8 cellular contexts compared by ENCODE assay signal in genomic region chr3:184227481-184227935, GRCh38. TPM values are rescaled to one million over a fixed set of nuclear protein-coding genes. Genes with fewer than 3 reads are reported as not detected.
DNase-seq lines count a peak whose midpoint lies in the region; ATAC-seq and TF ChIP-seq lines count a peak whose summit lies in the region.

No MANE protein-coding gene starts in this region.

- H3K9ac ChIP-seq in liver (ENCODE audit: low read depth in 1 of 2, low read length in 2 of 2), result no peak overlapping the region

- ATAC-seq in HG03280 (IDR thresholded peaks at IDR 0.05; ENCODE audit: unreplicated experiment) (peak; percentile 43), HG03457 (IDR thresholded peaks at IDR 0.05; ENCODE audit: unreplicated experiment) (no peak)

- H3K27me3 ChIP-seq in liver (ENCODE audit: control insufficient read depth in 4 of 4, insufficient read depth in 4 of 4, low read length in 3 of 4) (peaks cover 0 to 7% (median 3%) of the 10 kb centered on the region in 4 donors), stomach (peaks cover 16 to 67% (median 42%) of the 10 kb centered on the region in 3 donors)

- H3K9me3 ChIP-seq in liver (ENCODE audit: control insufficient read depth in 4 of 4, low read length in 3 of 4) (no peaks in the 10 kb centered on the region), stomach (no peaks in the 10 kb centered on the region)

- H3K27ac ChIP-seq in liver (ENCODE audit: low read depth in 1 of 2, low read length in 2 of 2), result no peak overlapping the region
- no peak overlapping the region for H3K27ac ChIP-seq in stomach

- TF ChIP-seq RAD21 in liver (IDR thresholded peaks at IDR 0.05), result peak; percentile 51 to 76

- H3K4me1 ChIP-seq in liver (ENCODE audit: control insufficient read depth in 4 of 4, insufficient read depth in 4 of 4, low read length in 3 of 4) (peaks cover 12 to 22% (median 15%) of the 10 kb centered on the region in 4 donors), stomach (peaks cover 19 to 29% (median 27%) of the 10 kb centered on the region in 4 donors)

- intact Hi-C loops in stomach (cut with DNase I; ENCODE audit: low total_unique reads), result no loop called here

- TF ChIP-seq CTCF in astrocyte of the cerebellum (IDR thresholded peaks at IDR 0.05; ENCODE audit: low read depth, low read length, missing control alignments), result peak; percentile 84
- peak; percentile 79 for TF ChIP-seq CTCF in liver (IDR thresholded peaks at IDR 0.05; ENCODE audit: low read depth, low read length, missing input control)
- TF ChIP-seq CTCF in stomach (IDR thresholded peaks at IDR 0.05), result peak in 5 of 7 experiments; percentile 45 to 84 (median 78)

- H3K4me3 ChIP-seq in astrocyte of the cerebellum (ENCODE audit: low read depth, low read length), result no peak overlapping the region
- H3K4me3 ChIP-seq in liver (ENCODE audit: low read depth in 1 of 3, low read length in 3 of 3), result no peak overlapping the region
- no peak overlapping the region for H3K4me3 ChIP-seq in stomach

- TF ChIP-seq POLR2A in stomach (IDR thresholded peaks at IDR 0.05), result no peak

- in situ Hi-C loops in astrocyte of the cerebellum (cut with HindIII; ENCODE audit: low sequenced_read_pairs), result loop anchor here (25.0 kb wide), 1 partner anchor 340 kb away; the partner anchor contains the start of gene PARL

- DNase-seq in DMS 273 (lab: John Stamatoyannopoulos, UW; ENCODE audit: unreplicated experiment), result peak; percentile 78
- DNase-seq in DMS 273 treated with DMSO at 0.1 percent for 48 hours (lab: John Stamatoyannopoulos, UW), result no peak
- DNase-seq in T follicular helper cell (ENCODE audit: low read depth), result peak; percentile 32
- DNase-seq in astrocyte of the cerebellum (ENCODE audit: low read depth), result no peak
- DNase-seq in stomach, result peak; percentile 36

- WGBS in liver, result 44% methylated on average over 2 of the region's 2 CpGs
- 44 to 52% (median 48%) methylated on average over 2 of the region's 2 CpGs for WGBS in stomach, 5 donors

- TF ChIP-seq EP300 in stomach (IDR thresholded peaks at IDR 0.05), result no peak

- H3K36me3 ChIP-seq in liver (ENCODE audit: control insufficient read depth in 4 of 4, insufficient read depth in 3 of 4, low read depth in 1 of 4, low read length in 3 of 4), result no peaks in the 10 kb centered on the region
- no peaks in the 10 kb centered on the region for H3K36me3 ChIP-seq in stomach

TF ChIP-seq in liver, 16 proteins besides CTCF, POLR2A, EP300 and RAD21:
- TF ChIP-seq GABPA (IDR thresholded peaks at IDR 0.05 in 1 of 2, conservative IDR thresholded peaks at IDR 0.05 in 1 of 2), result no peak
- no peak for TF ChIP-seq FOXA1 (IDR thresholded peaks at IDR 0.05)
- no peak for TF ChIP-seq NR2F2 (IDR thresholded peaks at IDR 0.05)
- TF ChIP-seq JUND (IDR thresholded peaks at IDR 0.05), result no peak
- TF ChIP-seq SP1 (IDR thresholded peaks at IDR 0.05), result no peak
- no peak for TF ChIP-seq TAF1 (conservative IDR thresholded peaks at IDR 0.05)
- no peak for TF ChIP-seq YY1 (IDR thresholded peaks at IDR 0.05)
- no peak for TF ChIP-seq HNF4G (IDR thresholded peaks at IDR 0.05)
- no peak for TF ChIP-seq REST (IDR thresholded peaks at IDR 0.05)
- TF ChIP-seq ATF3 (IDR thresholded peaks at IDR 0.05), result no peak
- no peak for TF ChIP-seq MAX (IDR thresholded peaks at IDR 0.05)
- TF ChIP-seq RXRA (IDR thresholded peaks at IDR 0.05), result no peak
- no peak for TF ChIP-seq EGR1 (IDR thresholded peaks at IDR 0.05; ENCODE audit: low read depth in 2 of 2)
- TF ChIP-seq ZBTB33 (IDR thresholded peaks at IDR 0.05), result no peak
- TF ChIP-seq HNF4A (conservative IDR thresholded peaks at IDR 0.05), result no peak
- TF ChIP-seq FOXA2 (IDR thresholded peaks at IDR 0.05), result no peak

RNA-seq across cellular contexts. Expression of gene VWA5B2, which starts 1.9 kb away (rescaled TPM):
- total RNA-seq in liver (under 1 TPM; under 0.01 to 0.14 TPM), stomach (10 to 100 TPM in 2 of 5 donors, 1 to 10 TPM in 2, under 1 TPM in 1; under 0.01 to 100.0 (median 2.4) TPM)
- polyA plus RNA-seq in liver (under 1 TPM in 1 of 2 donors, not detected in 1; 0.08 TPM), stomach (1 to 10 TPM; 1.6 to 3.5 (median 2.4) TPM)

RNA-seq across cellular contexts. Expression of gene ALG3, which starts 21.3 kb away (rescaled TPM):
- total RNA-seq in liver, result 10 to 100 TPM; 27.7 to 64.5 TPM
- 10 to 100 TPM; 64.4 to 78.6 TPM for polyA plus RNA-seq in liver
- 100 to 1,000 TPM in 1 of 5 donors, 10 to 100 TPM in 4; 17.1 to 253 (median 24.1) TPM for total RNA-seq in stomach
- 10 to 100 TPM; 20.9 to 22.5 (median 20.9) TPM for polyA plus RNA-seq in stomach

RNA-seq across cellular contexts. Expression of gene EEF1AKMT4, which starts 22.0 kb away (rescaled TPM):
- total RNA-seq in liver, result 10 to 100 TPM in 1 of 2 donors, 1 to 10 TPM in 1; 2.1 to 11.0 TPM
- 10 to 100 TPM; 10.6 to 13.9 TPM for polyA plus RNA-seq in liver
- 10 to 100 TPM in 1 of 5 donors, 1 to 10 TPM in 2, under 1 TPM in 1, not detected in 1; 0.73 to 18.5 (median 4.2) TPM for total RNA-seq in stomach
- 1 to 10 TPM; 4.4 to 6.5 (median 6.4) TPM for polyA plus RNA-seq in stomach

RNA-seq across cellular contexts. Expression of gene CAMK2N2, which starts 33.8 kb away (rescaled TPM):
- total RNA-seq in liver (not detected), stomach (not detected)
- polyA plus RNA-seq in liver (under 1 TPM in 1 of 2 donors, not detected in 1; 0.61 TPM), stomach (1 to 10 TPM in 1 of 3 donors, under 1 TPM in 2; 0.58 to 1.2 (median 0.68) TPM)

RNA-seq across cellular contexts. Expression of gene ABCF3, which starts 41.5 kb away (rescaled TPM):
- total RNA-seq in liver, result 10 to 100 TPM; 28.1 to 59.2 TPM
- 10 to 100 TPM; 29.7 to 37.8 TPM for polyA plus RNA-seq in liver
- total RNA-seq in stomach, result 100 to 1,000 TPM in 1 of 5 donors, 10 to 100 TPM in 4; 21.6 to 194 (median 55.9) TPM
- 10 to 100 TPM; 43.4 to 45.0 (median 44.5) TPM for polyA plus RNA-seq in stomach

Comparison
In these comparisons a context has a peak if more than half of its experiments do, and no peak if none do; other contexts are left out.
1. DNase-seq: peak in DMS 273 (single experiment), T follicular helper cell (single experiment) and stomach (single experiment); none in DMS 273 treated with DMSO at 0.1 percent for 48 hours (single experiment) and astrocyte of the cerebellum (single experiment).
2. Peak in every context shown above with its lines, with median percentiles within 50 percentile points of each other: CTCF ChIP-seq.